ENCODE assay signal across 30 cellular contexts in the genomic region with DNA sequence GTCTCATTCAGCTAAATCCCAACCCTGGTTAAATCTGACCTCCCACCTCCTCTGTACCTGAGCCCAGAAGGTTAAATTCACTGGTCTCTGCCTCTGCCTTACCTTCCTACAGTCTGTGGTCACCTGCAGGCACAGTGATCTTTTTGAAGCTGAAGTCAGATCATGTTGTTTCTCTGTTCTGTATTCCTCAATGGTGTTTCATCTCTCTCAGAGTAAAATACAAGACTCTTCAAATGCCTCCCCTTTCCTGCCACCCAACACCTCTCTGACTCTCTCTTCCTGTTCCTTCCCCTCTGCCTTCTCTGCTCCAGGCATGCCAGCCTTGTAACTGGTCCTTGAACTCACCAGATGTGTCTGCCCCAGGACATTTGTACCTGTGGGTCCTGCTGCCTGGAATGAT.
"Had no signal": no experiment of that assay in that cellular context is flagged by ENCODE, and none has a peak within 500 bp of the region (broad histone marks: within the 10 kb centered on the region; RNA-seq: fewer than 3 reads in every experiment).

No MANE protein-coding gene starts in this region.

- H3K27ac ChIP-seq: esophagus muscularis mucosa, foreskin keratinocyte, heart left ventricle, parathyroid adenoma, psoas muscle, thoracic aorta, VCaP had no signal

- DNase-seq: activated CD4-positive, alpha-beta T cell treated with anti-CD3 and anti-CD28 coated beads for 4 hours; activated CD4-positive, alpha-beta T cell treated with anti-CD3 and anti-CD28 coated beads, Interleukin-2, amount 50 U/mL, for 4 hours; activated CD8-positive, alpha-beta memory T cell treated with anti-CD3 and anti-CD28 coated beads, Interleukin-2, amount 50 U/mL, for 4 hours; activated naive CD4-positive, alpha-beta T cell; activated T-cell treated with anti-CD3 and anti-CD28 coated beads, Interleukin-2, amount 50 U/mL, for 24 hours; anterior cingulate cortex; dermis blood vessel endothelial cell; effector CD4-positive, alpha-beta T cell; foreskin keratinocyte; heart left ventricle; hypothalamus; immature natural killer cell; kidney; naive B cell; nucleus accumbens; psoas muscle; stimulated activated CD4-positive, alpha-beta T cell treated with anti-CD3 and anti-CD28 coated beads, Interleukin-1b, Interleukin-23, amount 100 ng/mL, for 48 hours; stimulated activated CD4-positive, alpha-beta T cell treated with anti-CD3 and anti-CD28 coated beads, Interleukin-4, amount 100 ng/mL, for 4 hours; stimulated activated CD8-positive, alpha-beta memory T cell treated with anti-CD3 and anti-CD28 coated beads, Interleukin-4, amount 100 ng/mL, for 48 hours; T-helper 9 cell; trophoblast cell had no signal

- H3K4me1 ChIP-seq: esophagus muscularis mucosa, heart left ventricle, parathyroid adenoma, psoas muscle had no signal

- H3K27ac Mint-ChIP-seq: activated T-cell treated with anti-CD3 and anti-CD28 coated beads, Interleukin-2, amount 50 U/mL, for 24 hours; activated T-helper 2 cell treated with anti-CD3 and anti-CD28 coated beads, Interferon-gamma antibody, Interleukin-2, Interleukin-4, amounts not matched to agents 10 μg/mL and 5 μg/mL and 100 μg/mL, durations not matched to agents 14 hours and 24 hours and 36 hours; immature natural killer cell; mesothelial cell of epicardium; T-helper 1 cell treated with Interleukin-12 subunit alpha and Interleukin-12 subunit beta and Interleukin-4 antibody, amounts not matched to agents 30 μg/mL and 1 μg/mL, for 36 hours had no signal

- H3K27me3 ChIP-seq: esophagus muscularis mucosa, heart left ventricle had no signal

- H3K4me3 ChIP-seq: esophagus muscularis mucosa, heart left ventricle, psoas muscle, smooth muscle cell, thoracic aorta had no signal

- H3K36me3 Mint-ChIP-seq: immature natural killer cell had no signal

- H3K4me3 Mint-ChIP-seq: activated T-cell treated with anti-CD3 and anti-CD28 coated beads, Interleukin-2, amount 50 U/mL, for 24 hours; immature natural killer cell; mesothelial cell of epicardium; neural crest cell; T-helper 1 cell treated with Interleukin-12 subunit alpha and Interleukin-12 subunit beta and Interleukin-4 antibody, amounts not matched to agents 30 μg/mL and 1 μg/mL, for 36 hours had no signal

- H3K36me3 ChIP-seq: esophagus muscularis mucosa, heart left ventricle, thoracic aorta had no signal

- H3K9me3 ChIP-seq: psoas muscle, thoracic aorta had no signal

- H3K4me1 Mint-ChIP-seq: immature natural killer cell, mesothelial cell of epicardium, neural crest cell had no signal

- ATAC-seq: foreskin keratinocyte, heart left ventricle, psoas muscle had no signal

- H3K27me3 Mint-ChIP-seq: activated T-cell treated with anti-CD3 and anti-CD28 coated beads, Interleukin-2, amount 50 U/mL, for 24 hours had no signal
